Comparison of ENCODE assay signal across 32 cellular contexts in the genomic region with DNA sequence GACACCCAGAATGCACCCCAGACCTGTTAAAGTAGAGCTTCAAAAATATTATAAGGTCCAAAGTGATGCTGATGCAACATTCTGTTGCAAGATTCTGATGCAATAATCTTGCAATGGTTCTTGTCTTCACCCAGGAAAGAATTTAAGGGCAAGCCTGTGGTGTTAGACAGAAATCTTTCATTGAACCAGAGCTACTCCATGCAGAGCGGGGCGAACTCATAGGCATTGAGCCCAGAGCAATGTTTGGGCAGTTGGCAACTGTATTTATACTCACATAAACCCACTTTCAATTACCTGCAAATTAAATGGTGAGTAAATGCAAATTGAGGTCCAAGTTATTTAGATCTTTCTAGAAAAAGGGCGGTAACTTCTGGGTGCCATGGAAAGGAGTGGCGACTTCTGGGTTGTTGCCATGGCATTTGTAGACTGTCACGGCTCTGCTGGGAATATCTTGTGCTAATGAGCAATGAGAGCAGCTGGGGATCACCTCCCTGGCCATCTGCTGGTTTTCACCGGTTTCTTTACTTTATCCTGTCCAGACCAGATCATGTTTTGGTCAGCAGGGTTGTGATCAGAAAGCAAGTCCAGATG.
DNase-seq lines count a peak whose midpoint lies in the region; ATAC-seq lines count a peak whose summit lies in the region.
"Had no signal": no experiment of that assay in that cellular context is flagged by ENCODE, and none has a peak within 500 bp of the region (broad histone marks: within the 10 kb centered on the region; RNA-seq: fewer than 3 reads in every experiment).

No MANE protein-coding gene starts in this region.

- H3K9me3 ChIP-seq in naive thymus-derived CD4-positive, alpha-beta T cell (ENCODE audit: control insufficient read depth in 2 of 3, low read length in 3 of 3) = no peaks in the 10 kb centered on the region
- H3K9me3 ChIP-seq: Caco-2, lower lobe of right lung, mucosa of descending colon, pancreas, right atrium auricular region, SJCRH30, thoracic aorta, uterus had no signal

- no peak for DNase-seq in stimulated activated naive CD8-positive, alpha-beta T cell treated with anti-CD3 and anti-CD28 coated beads, Interleukin-15, amount 100 ng/mL, for 72 hours
- no peak for DNase-seq in stimulated activated naive CD8-positive, alpha-beta T cell treated with anti-CD3 and anti-CD28 coated beads, Interleukin-15, Interleukin-2, amounts not matched to agents 100 U/mL and 50 U/mL, for 24 hours
- DNase-seq in NCI-H82 treated with DMSO at 0.1 percent for 48 hours (lab: John Stamatoyannopoulos, UW; ENCODE audit: unreplicated experiment) (peak; percentile 60), cerebellar cortex (ENCODE audit: low spot score) (peak; percentile 79), T1000 (lab: John Stamatoyannopoulos, UW) (no peak), amniotic stem cell (lab: John Stamatoyannopoulos, UW) (no peak)
- no peak for DNase-seq in naive thymus-derived CD4-positive, alpha-beta T cell
- DNase-seq: activated CD4-positive, CD25-positive, alpha-beta regulatory T cell treated with anti-CD3 and anti-CD28 coated beads, Interleukin-2, amount 50 U/mL, for 72 hours; activated CD8-positive, alpha-beta T cell treated with anti-CD3 and anti-CD28 coated beads, Interleukin-2, amount 10 ng/mL, durations not matched to agents 7 days and 5 days; activated T-cell treated with anti-CD3 and anti-CD28 coated beads for 4 hours; Caco-2; DND-41; Kasumi-1; kidney; lower lobe of right lung; mucosa of descending colon; NCI-H1417 treated with DMSO at 0.1 percent for 48 hours; NCI-H2081 treated with DMSO at 0.1 percent for 48 hours; NCI-H510A; nephron progenitor cell; pancreas; SJCRH30; stimulated activated CD4-positive, alpha-beta T cell treated with anti-CD3 and anti-CD28 coated beads, Interleukin-4, amount 100 ng/mL, for 1 hour; T-cell; uterus had no signal

- peaks cover 12% of the 10 kb centered on the region for H3K27me3 Mint-ChIP-seq in stimulated activated naive CD8-positive, alpha-beta T cell treated with anti-CD3 and anti-CD28 coated beads, Interleukin-15, amount 100 ng/mL, for 72 hours
- peaks cover 0 to 32% (median 9%) of the 10 kb centered on the region in 5 donors for H3K27me3 Mint-ChIP-seq in naive thymus-derived CD4-positive, alpha-beta T cell
- H3K27me3 Mint-ChIP-seq: dendritic cell treated with granulocyte-macrophage colony-stimulating factor and Interleukin-4, amounts not matched to agents 40 ng/mL and 50 ng/mL, for 4 days had no signal

- CTCF ChIA-PET in naive thymus-derived CD4-positive, alpha-beta T cell (lab: Charles Lee) = no interaction called here

- no peak overlapping the region for H3K4me3 ChIP-seq in naive thymus-derived CD4-positive, alpha-beta T cell (ENCODE audit: low read length)
- H3K4me3 ChIP-seq: BLaER1 treated with 17β-estradiol and CSF1 and Interleukin-3, amounts not matched to agents 10 nM and 100 nM; cardiac muscle cell; lower lobe of right lung; mucosa of descending colon; pancreas; right atrium auricular region; SJCRH30; thoracic aorta; uterus had no signal

- no peaks in the 10 kb centered on the region for H3K27me3 ChIP-seq in naive thymus-derived CD4-positive, alpha-beta T cell (ENCODE audit: control insufficient read depth in 2 of 2, insufficient read depth in 2 of 2, low read length in 2 of 2)
- H3K27me3 ChIP-seq: BLaER1 treated with 17β-estradiol and CSF1 and Interleukin-3, amounts not matched to agents 10 nM and 100 nM; cardiac muscle cell; pancreas; right atrium auricular region; SJCRH30; uterus had no signal

- H3K9me3 Mint-ChIP-seq in stimulated activated naive CD8-positive, alpha-beta T cell treated with anti-CD3 and anti-CD28 coated beads, Interleukin-15, amount 100 ng/mL, for 72 hours = no peaks in the 10 kb centered on the region
- H3K9me3 Mint-ChIP-seq in naive thymus-derived CD4-positive, alpha-beta T cell = no peaks in the 10 kb centered on the region
- H3K9me3 Mint-ChIP-seq: T-cell had no signal

- H3K4me1 Mint-ChIP-seq in stimulated activated naive CD8-positive, alpha-beta T cell treated with anti-CD3 and anti-CD28 coated beads, Interleukin-15, amount 100 ng/mL, for 72 hours = no peaks in the 10 kb centered on the region
- no peaks in the 10 kb centered on the region for H3K4me1 Mint-ChIP-seq in naive thymus-derived CD4-positive, alpha-beta T cell
- H3K4me1 Mint-ChIP-seq: stimulated activated memory B cell treated with anti-CD40 and anti-IgM and Interleukin-4, amounts not matched to agents 10 μg/mL and 1 μg/mL and 100 μg/mL, for 72 hours; T-cell had no signal

- H3K4me3 Mint-ChIP-seq in stimulated activated naive CD8-positive, alpha-beta T cell treated with anti-CD3 and anti-CD28 coated beads, Interleukin-15, amount 100 ng/mL, for 72 hours = no peak overlapping the region
- no peak overlapping the region for H3K4me3 Mint-ChIP-seq in naive thymus-derived CD4-positive, alpha-beta T cell
- H3K4me3 Mint-ChIP-seq: activated CD8-positive, alpha-beta T cell treated with anti-CD3 and anti-CD28 coated beads, Interleukin-2, amount 10 ng/mL, durations not matched to agents 7 days and 5 days; dendritic cell treated with granulocyte-macrophage colony-stimulating factor and Interleukin-4, amounts not matched to agents 40 ng/mL and 50 ng/mL, for 4 days; nephron progenitor cell; stimulated activated memory B cell treated with anti-CD40 and anti-IgM and Interleukin-4, amounts not matched to agents 10 μg/mL and 1 μg/mL and 100 μg/mL, for 72 hours; T-cell had no signal

- no peaks in the 10 kb centered on the region for H3K36me3 ChIP-seq in naive thymus-derived CD4-positive, alpha-beta T cell (ENCODE audit: control insufficient read depth in 2 of 3, insufficient read depth in 3 of 3, low read length in 3 of 3)
- H3K36me3 ChIP-seq: BLaER1 treated with 17β-estradiol and CSF1 and Interleukin-3, amounts not matched to agents 10 nM and 100 nM; cardiac muscle cell; lower lobe of right lung; pancreas; right atrium auricular region; SJCRH30; thoracic aorta; uterus had no signal

- ATAC-seq in stimulated activated naive CD8-positive, alpha-beta T cell treated with anti-CD3 and anti-CD28 coated beads, Interleukin-15, amount 100 ng/mL, for 72 hours = no peak
- no peak for ATAC-seq in stimulated activated naive CD8-positive, alpha-beta T cell treated with anti-CD3 and anti-CD28 coated beads, Interleukin-15, Interleukin-2, amounts not matched to agents 100 U/mL and 50 U/mL, for 24 hours
- no peak for ATAC-seq in HG03342 (IDR thresholded peaks at IDR 0.05; ENCODE audit: unreplicated experiment)
- no peak for ATAC-seq in naive thymus-derived CD4-positive, alpha-beta T cell
- ATAC-seq: activated CD8-positive, alpha-beta T cell treated with anti-CD3 and anti-CD28 coated beads, Interleukin-2, amount 10 ng/mL, durations not matched to agents 7 days and 5 days; lower lobe of right lung; mucosa of descending colon; stimulated activated memory B cell treated with anti-CD40 and anti-IgM and Interleukin-4, amounts not matched to agents 10 μg/mL and 1 μg/mL and 100 μg/mL, for 72 hours; T-cell had no signal

- intact Hi-C loops in naive thymus-derived CD4-positive, alpha-beta T cell (cut with micrococcal nuclease) = no loop called here

- no peaks in the 10 kb centered on the region for H3K36me3 Mint-ChIP-seq in naive thymus-derived CD4-positive, alpha-beta T cell
- H3K36me3 Mint-ChIP-seq: stimulated activated memory B cell treated with anti-CD40 and anti-IgM and Interleukin-4, amounts not matched to agents 10 μg/mL and 1 μg/mL and 100 μg/mL, for 72 hours; T-cell had no signal

- H3K27ac Mint-ChIP-seq in stimulated activated naive CD8-positive, alpha-beta T cell treated with anti-CD3 and anti-CD28 coated beads, Interleukin-15, amount 100 ng/mL, for 72 hours = peak overlapping the region; percentile 83 to 88
- no peak overlapping the region for H3K27ac Mint-ChIP-seq in naive thymus-derived CD4-positive, alpha-beta T cell
- H3K27ac Mint-ChIP-seq: activated CD8-positive, alpha-beta T cell treated with anti-CD3 and anti-CD28 coated beads, Interleukin-2, amount 10 ng/mL, durations not matched to agents 7 days and 5 days; dendritic cell treated with granulocyte-macrophage colony-stimulating factor and Interleukin-4, amounts not matched to agents 40 ng/mL and 50 ng/mL, for 4 days; nephron progenitor cell; stimulated activated memory B cell treated with anti-CD40 and anti-IgM and Interleukin-4, amounts not matched to agents 10 μg/mL and 1 μg/mL and 100 μg/mL, for 72 hours; T-cell had no signal

- H3K27ac ChIP-seq in naive thymus-derived CD4-positive, alpha-beta T cell (ENCODE audit: low read depth, low read length) = no peak overlapping the region
- H3K27ac ChIP-seq: BLaER1 treated with 17β-estradiol and CSF1 and Interleukin-3, amounts not matched to agents 10 nM and 100 nM; cardiac muscle cell; lower lobe of right lung; pancreas; right atrium auricular region; SJCRH30; thoracic aorta; uterus had no signal

- POLR2A ChIA-PET in naive thymus-derived CD4-positive, alpha-beta T cell (lab: Charles Lee) = no interaction called here

- no peaks in the 10 kb centered on the region for H3K4me1 ChIP-seq in naive thymus-derived CD4-positive, alpha-beta T cell (ENCODE audit: control insufficient read depth in 2 of 2, insufficient read depth in 2 of 2, low read length in 2 of 2)
- H3K4me1 ChIP-seq: BLaER1 treated with 17β-estradiol and CSF1 and Interleukin-3, amounts not matched to agents 10 nM and 100 nM; Caco-2; lower lobe of right lung; pancreas; right atrium auricular region; SJCRH30; uterus had no signal

Comparison
In these comparisons a context has a peak if more than half of its experiments do, and no peak if none do; other contexts are left out.
1. DNase-seq: peak in NCI-H82 treated with DMSO at 0.1 percent for 48 hours (single experiment) and cerebellar cortex (single experiment); none in stimulated activated naive CD8-positive, alpha-beta T cell treated with anti-CD3 and anti-CD28 coated beads, Interleukin-15, amount 100 ng/mL, for 72 hours (0 of 2), stimulated activated naive CD8-positive, alpha-beta T cell treated with anti-CD3 and anti-CD28 coated beads, Interleukin-15, Interleukin-2, amounts not matched to agents 100 U/mL and 50 U/mL, for 24 hours (single experiment), naive thymus-derived CD4-positive, alpha-beta T cell (0 of 9), T1000 (single experiment) and amniotic stem cell (single experiment).
2. H3K27ac Mint-ChIP-seq: peak in stimulated activated naive CD8-positive, alpha-beta T cell treated with anti-CD3 and anti-CD28 coated beads, Interleukin-15, amount 100 ng/mL, for 72 hours (2 of 2); none in naive thymus-derived CD4-positive, alpha-beta T cell (0 of 9).